ENCODE assay signal across 8 cellular contexts in the genomic region with DNA sequence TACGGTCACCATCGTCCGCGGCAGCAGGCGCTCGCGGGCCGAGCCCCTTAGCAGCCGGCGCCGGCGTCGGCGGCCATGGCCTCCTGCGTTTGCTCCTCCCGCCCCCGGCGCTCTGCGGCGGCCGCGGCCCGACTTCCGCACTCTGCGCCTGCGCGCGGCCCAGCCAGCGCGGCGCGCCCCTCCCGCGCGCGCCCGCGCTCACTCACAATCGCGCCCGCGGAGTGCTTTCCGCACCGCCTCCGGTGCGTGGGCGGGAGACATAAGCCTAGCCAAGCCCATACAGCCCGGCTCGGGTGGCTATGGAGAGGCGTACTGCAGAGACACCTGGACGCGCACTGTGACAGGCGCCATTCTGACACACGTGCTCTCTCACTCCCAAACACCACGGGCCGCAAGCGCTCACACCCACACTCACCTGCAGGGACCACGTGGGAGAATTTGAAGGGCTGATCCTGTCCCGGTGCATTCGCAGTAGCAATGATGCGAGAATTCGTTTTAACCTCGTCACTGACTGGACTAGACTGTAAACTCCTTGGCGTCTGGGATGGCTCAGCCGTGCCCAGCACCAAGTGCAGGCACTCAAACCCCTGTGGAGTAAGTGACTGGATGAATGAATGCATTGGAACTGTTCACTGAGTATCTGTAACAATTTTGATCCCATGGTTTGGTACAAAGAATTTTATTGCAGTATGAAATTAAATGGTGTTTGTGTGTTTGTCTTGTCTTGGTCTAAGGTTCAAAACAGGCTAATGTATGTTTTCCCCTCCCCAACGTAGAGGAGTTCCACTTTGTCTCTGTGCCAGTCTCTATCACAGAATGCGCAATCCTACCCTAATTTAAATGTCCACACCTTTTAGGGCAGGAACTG. TPM values are rescaled to one million over a fixed set of nuclear protein-coding genes. Genes with fewer than 3 reads are reported as not detected.
DNase-seq lines count a peak whose midpoint lies in the region; ATAC-seq, FAIRE-seq and TF ChIP-seq lines count a peak whose summit lies in the region.

A gene with protein sequence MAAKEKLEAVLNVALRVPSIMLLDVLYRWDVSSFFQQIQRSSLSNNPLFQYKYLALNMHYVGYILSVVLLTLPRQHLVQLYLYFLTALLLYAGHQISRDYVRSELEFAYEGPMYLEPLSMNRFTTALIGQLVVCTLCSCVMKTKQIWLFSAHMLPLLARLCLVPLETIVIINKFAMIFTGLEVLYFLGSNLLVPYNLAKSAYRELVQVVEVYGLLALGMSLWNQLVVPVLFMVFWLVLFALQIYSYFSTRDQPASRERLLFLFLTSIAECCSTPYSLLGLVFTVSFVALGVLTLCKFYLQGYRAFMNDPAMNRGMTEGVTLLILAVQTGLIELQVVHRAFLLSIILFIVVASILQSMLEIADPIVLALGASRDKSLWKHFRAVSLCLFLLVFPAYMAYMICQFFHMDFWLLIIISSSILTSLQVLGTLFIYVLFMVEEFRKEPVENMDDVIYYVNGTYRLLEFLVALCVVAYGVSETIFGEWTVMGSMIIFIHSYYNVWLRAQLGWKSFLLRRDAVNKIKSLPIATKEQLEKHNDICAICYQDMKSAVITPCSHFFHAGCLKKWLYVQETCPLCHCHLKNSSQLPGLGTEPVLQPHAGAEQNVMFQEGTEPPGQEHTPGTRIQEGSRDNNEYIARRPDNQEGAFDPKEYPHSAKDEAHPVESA (minus strand): TSS at position 116 of the 868 bp plus-strand sequence. CDS start 5,936 bp downstream, outside the sequence.

- TF ChIP-seq EP300 in gastroesophageal sphincter (IDR thresholded peaks at IDR 0.05), result no peak
- no peak for TF ChIP-seq EP300 in suprapubic skin (IDR thresholded peaks at IDR 0.05)

- TF ChIP-seq POLR2A in H54 (IDR thresholded peaks at IDR 0.05; ENCODE audit: low read depth, low read length), result peak; percentile 76
- peak in 1 of 2 donors; percentile 79 for TF ChIP-seq POLR2A in gastroesophageal sphincter (IDR thresholded peaks at IDR 0.05)
- TF ChIP-seq POLR2A in suprapubic skin (IDR thresholded peaks at IDR 0.05), result peak in 1 of 2 donors; percentile 59

- peak; percentile 76 for FAIRE-seq in H54 (lab: Jason Lieb, UNC)

- H3K27ac ChIP-seq in SJSA1 (peak within 1 kb of the TSS; percentile 89), gastroesophageal sphincter (peak within 1 kb of the TSS; percentile 81 to 98 (median 94)), suprapubic skin (peak within 1 kb of the TSS; percentile 94)

- DNase-seq in G401 (ENCODE audit: low spot score) (peak; percentile 86), H54 (ENCODE audit: insufficient read length, low spot score) (peak; percentile 71), LoVo (ENCODE audit: low spot score) (peak; percentile 88), SJSA1 (ENCODE audit: low read depth in 1 of 2, low spot score in 2 of 2) (peak; percentile 81 to 86), nucleus accumbens (lab: John Stamatoyannopoulos, UW) (peak in 55 of 56 donors; percentile 15 to 90 (median 72)), suprapubic skin (ENCODE audit: low spot score in 2 of 2) (peak; percentile 87 to 91)
- peak; percentile 80 to 92 (median 84) for DNase-seq in activated naive CD4-positive, alpha-beta T cell (lab: John Stamatoyannopoulos, UW)

- in situ Hi-C loops in G401 (cut with HindIII; ENCODE audit: low sequenced_read_pairs), result no loop called here

- H3K36me3 ChIP-seq in SJSA1, result peaks cover 16% of the 10 kb centered on the region
- H3K36me3 ChIP-seq in gastroesophageal sphincter, result no peaks in the 10 kb centered on the region
- H3K36me3 ChIP-seq in suprapubic skin, result no peaks in the 10 kb centered on the region

- peak in 1 of 4 experiments; percentile 15 for TF ChIP-seq CTCF in gastroesophageal sphincter (IDR thresholded peaks at IDR 0.05)
- TF ChIP-seq CTCF in suprapubic skin (IDR thresholded peaks at IDR 0.05), result no peak

- peak within 1 kb of the TSS; percentile 88 for H3K4me3 ChIP-seq in SJSA1
- peak within 1 kb of the TSS; percentile 88 for H3K4me3 ChIP-seq in gastroesophageal sphincter
- peak within 1 kb of the TSS; percentile 80 for H3K4me3 ChIP-seq in suprapubic skin

- WGBS in gastroesophageal sphincter (ENCODE audit: low coverage in 1 of 2), 2 donors, result 9 to 25% methylated on average over 7 to 20 of the region's 67 CpGs
- WGBS in suprapubic skin, result 13% methylated on average over 8 of the region's 67 CpGs

- no peaks in the 10 kb centered on the region for H3K27me3 ChIP-seq in SJSA1 (replicated peaks)
- H3K27me3 ChIP-seq in gastroesophageal sphincter, result no peaks in the 10 kb centered on the region
- no peaks in the 10 kb centered on the region for H3K27me3 ChIP-seq in suprapubic skin

- H3K9me3 ChIP-seq in SJSA1 (replicated peaks), result no peaks in the 10 kb centered on the region
- no peaks in the 10 kb centered on the region for H3K9me3 ChIP-seq in gastroesophageal sphincter
- no peaks in the 10 kb centered on the region for H3K9me3 ChIP-seq in suprapubic skin

- peak; percentile 91 for ATAC-seq in gastroesophageal sphincter

- H3K4me1 ChIP-seq in SJSA1 (replicated peaks), result peaks cover 33% of the 10 kb centered on the region
- peaks cover 4 to 35% (median 7%) of the 10 kb centered on the region in 3 donors for H3K4me1 ChIP-seq in gastroesophageal sphincter
- H3K4me1 ChIP-seq in suprapubic skin, result peaks cover 55% of the 10 kb centered on the region

RNA-seq across cellular contexts. Expression of the gene that starts here (rescaled TPM):
- 68.6 and 69.0 TPM in 2 replicates for total RNA-seq in G401 (2014; rRNA removed; shearing (Covaris generic))
- total RNA-seq in SJSA1 (2014; rRNA removed; shearing (Covaris generic)), result 141 TPM in 2 replicates
- total RNA-seq in gastroesophageal sphincter (10 to 100 TPM; 39.3 to 89.4 (median 68.7) TPM), suprapubic skin (10 to 100 TPM; 37.4 to 57.0 (median 48.2) TPM)

Comparison
In these comparisons a context has a peak if more than half of its experiments do, and no peak if none do; other contexts are left out.
1. Peak in every context shown above with its lines: DNase-seq, ATAC-seq, H3K4me3 ChIP-seq and H3K27ac ChIP-seq.